1 cellular context compared by ENCODE assay signal in the genomic region with DNA sequence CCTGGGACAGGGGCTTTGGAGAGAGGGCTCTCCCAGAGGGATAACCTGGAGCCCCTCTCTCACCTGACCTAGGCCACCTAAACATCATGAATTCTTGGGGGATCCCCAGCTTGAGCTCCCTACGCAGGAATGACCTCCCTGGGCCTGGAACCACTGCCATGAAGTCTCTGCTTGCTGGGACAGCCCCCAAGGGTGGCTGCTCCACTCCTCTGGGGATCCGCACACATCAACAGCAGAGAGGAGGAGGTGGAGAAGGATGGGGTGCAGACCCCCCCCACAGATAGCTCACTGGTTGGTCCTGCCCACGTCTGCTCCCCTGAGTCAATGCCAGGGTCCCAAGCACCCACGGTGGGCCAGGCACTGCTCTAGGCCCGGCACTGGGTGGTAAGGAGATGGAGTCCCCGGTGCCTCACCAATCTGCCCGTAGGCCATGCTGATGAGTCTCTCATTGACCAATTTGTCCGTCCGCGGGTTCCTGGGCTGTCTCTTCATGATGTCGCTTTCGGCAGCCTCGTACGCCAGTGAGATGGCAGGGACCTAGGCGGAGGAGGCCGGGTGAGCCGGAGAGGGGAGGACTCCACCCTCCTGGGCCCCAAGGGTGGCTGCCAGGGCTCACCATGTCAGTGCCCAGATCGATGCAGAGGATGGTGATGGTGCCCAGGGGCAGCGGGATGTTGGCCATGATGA.
A peak's percentile ranks its signal among the peaks of the same experiment; 100 is the strongest.
TF ChIP-seq lines count a peak whose summit lies in the region.

No MANE protein-coding gene starts in this region.

TF ChIP-seq in K562, 482 proteins besides CTCF, POLR2A, EP300 and RAD21:
- TF ChIP-seq ZKSCAN8 (CRISPR knock-in tag; IDR thresholded peaks at IDR 0.05), result no peak
- peak; percentile 76 for TF ChIP-seq PRDM10 (IDR thresholded peaks at IDR 0.05; ENCODE audit: partially characterized antibody)
- TF ChIP-seq FOXK2 (conservative IDR thresholded peaks at IDR 0.05 in 1 of 2, IDR thresholded peaks at IDR 0.05 in 1 of 2; ENCODE audit: low read depth in 2 of 2), result no peak
- TF ChIP-seq NR3C1 (CRISPR knock-in tag; IDR thresholded peaks at IDR 0.05), result no peak
